ENCODE assay signal across 8 cellular contexts in genomic region chr16:27401768-27402568, GRCh38. TPM values are rescaled to one million over a fixed set of nuclear protein-coding genes. Genes with fewer than 3 reads are reported as not detected.
DNase-seq lines count a peak whose midpoint lies in the region; ATAC-seq lines count a peak whose summit lies in the region.

Gene IL21R, plus strand, starts transcription at chr16:27402174. Its CDS starts 27,898 bp downstream, at chr16:27430072.

- intact Hi-C loops in activated T-helper 2 cell treated with anti-CD3 and anti-CD28 coated beads, Interferon-gamma antibody, Interleukin-2, Interleukin-4, amounts not matched to agents 10 μg/mL and 5 μg/mL and 100 μg/mL, durations not matched to agents 14 hours and 24 hours and 36 hours (cut with micrococcal nuclease), result loop anchor here (1.0 to 2.0 kb wide), 3 partner anchors 28 to 55 kb away; no protein-coding TSS in a partner anchor
- intact Hi-C loops in left ventricle myocardium superior (cut with micrococcal nuclease), result no loop called here

- H3K4me3 Mint-ChIP-seq in activated T-helper 2 cell treated with anti-CD3 and anti-CD28 coated beads, Interferon-gamma antibody, Interleukin-2, Interleukin-4, amounts not matched to agents 10 μg/mL and 5 μg/mL and 100 μg/mL, durations not matched to agents 14 hours and 24 hours and 36 hours (ENCODE audit: low read depth), result peak within 1 kb of the TSS; percentile 99

- DNase-seq in AG08395 (ENCODE audit: low spot score) (peak; percentile 81), RPMI8226 (peak; percentile 94), left ventricle myocardium superior (peak; percentile 84), HuH-7.5 (ENCODE audit: low spot score) (no peak)
- DNase-seq in activated T-helper 2 cell treated with anti-CD3 and anti-CD28 coated beads, Interferon-gamma antibody, Interleukin-2, Interleukin-4, amounts not matched to agents 10 μg/mL and 5 μg/mL and 100 μg/mL, durations not matched to agents 14 hours and 24 hours and 36 hours (ENCODE audit: low spot score), result peak; percentile 78
- peak; percentile 67 to 88 (median 71) for DNase-seq in stimulated activated CD4-positive, alpha-beta T cell treated with anti-CD3 and anti-CD28 coated beads, TNF-alpha, amount 100 ng/mL, for 24 hours (ENCODE audit: low read depth in 3 of 3)

- H3K27me3 Mint-ChIP-seq in activated T-helper 2 cell treated with anti-CD3 and anti-CD28 coated beads, Interferon-gamma antibody, Interleukin-2, Interleukin-4, amounts not matched to agents 10 μg/mL and 5 μg/mL and 100 μg/mL, durations not matched to agents 14 hours and 24 hours and 36 hours (ENCODE audit: low read depth), result no peaks in the 10 kb centered on the region

- H3K27ac Mint-ChIP-seq in activated T-helper 2 cell treated with anti-CD3 and anti-CD28 coated beads, Interferon-gamma antibody, Interleukin-2, Interleukin-4, amounts not matched to agents 10 μg/mL and 5 μg/mL and 100 μg/mL, durations not matched to agents 14 hours and 24 hours and 36 hours, result peak within 1 kb of the TSS; percentile 99

- peaks cover 46% of the 10 kb centered on the region for H3K36me3 Mint-ChIP-seq in activated T-helper 2 cell treated with anti-CD3 and anti-CD28 coated beads, Interferon-gamma antibody, Interleukin-2, Interleukin-4, amounts not matched to agents 10 μg/mL and 5 μg/mL and 100 μg/mL, durations not matched to agents 14 hours and 24 hours and 36 hours (ENCODE audit: low read depth)

- H3K4me1 Mint-ChIP-seq in activated T-helper 2 cell treated with anti-CD3 and anti-CD28 coated beads, Interferon-gamma antibody, Interleukin-2, Interleukin-4, amounts not matched to agents 10 μg/mL and 5 μg/mL and 100 μg/mL, durations not matched to agents 14 hours and 24 hours and 36 hours (ENCODE audit: low read depth), result peaks cover 45% of the 10 kb centered on the region

- peak; percentile 57 for ATAC-seq in GM19023 (IDR thresholded peaks at IDR 0.05; ENCODE audit: unreplicated experiment)
- ATAC-seq in HG03135 (IDR thresholded peaks at IDR 0.05; ENCODE audit: unreplicated experiment), result peak; percentile 49
- ATAC-seq in left ventricle myocardium superior, result peak; percentile 88

- H3K9me3 Mint-ChIP-seq in activated T-helper 2 cell treated with anti-CD3 and anti-CD28 coated beads, Interferon-gamma antibody, Interleukin-2, Interleukin-4, amounts not matched to agents 10 μg/mL and 5 μg/mL and 100 μg/mL, durations not matched to agents 14 hours and 24 hours and 36 hours, result no peaks in the 10 kb centered on the region

RNA-seq across cellular contexts. Expression of gene IL21R, which starts in this region (rescaled TPM):
- total RNA-seq in activated T-helper 2 cell treated with anti-CD3 and anti-CD28 coated beads, Interferon-gamma antibody, Interleukin-2, Interleukin-4, amounts not matched to agents 10 μg/mL and 5 μg/mL and 100 μg/mL, durations not matched to agents 14 hours and 24 hours and 36 hours, result 84.2 and 84.5 TPM in 2 replicates
- total RNA-seq in left ventricle myocardium superior, result 0.07 TPM

Comparison
In these comparisons a context has a peak if more than half of its experiments do, and no peak if none do; other contexts are left out.
1. RNA of gene IL21R (total RNA-seq): 84.2 to 84.5 TPM in activated T-helper 2 cell treated with anti-CD3 and anti-CD28 coated beads, Interferon-gamma antibody, Interleukin-2, Interleukin-4, amounts not matched to agents 10 μg/mL and 5 μg/mL and 100 μg/mL, durations not matched to agents 14 hours and 24 hours and 36 hours; 0.07 TPM in left ventricle myocardium superior (single experiment); every median in the first group is over 10 times any median in the second.
2. Peak in DNase-seq and ATAC-seq in left ventricle myocardium superior; RNA of the gene not detected or under 1 TPM.
3. Peak in every context shown above with its lines, with median percentiles within 50 percentile points of each other: ATAC-seq.